ENCODE assay signal across 30 cellular contexts in genomic region chr20:57256205-57256604, GRCh38. TPM values are rescaled to one million over a fixed set of nuclear protein-coding genes. Genes with fewer than 3 reads are reported as not detected.
"Had no signal": no experiment of that assay in that cellular context is flagged by ENCODE, and none has a peak within 500 bp of the region (broad histone marks: within the 10 kb centered on the region; RNA-seq: fewer than 3 reads in every experiment).

No MANE protein-coding gene starts in this region.

- H3K36me3 ChIP-seq: gastrocnemius medialis, heart left ventricle, ovary, sigmoid colon, spleen, thoracic aorta, transverse colon, upper lobe of right lung, uterus had no signal

- H3K4me1 ChIP-seq: gastrocnemius medialis, psoas muscle, spleen, upper lobe of right lung, uterus had no signal

- H3K4me3 Mint-ChIP-seq: dendritic cell treated with granulocyte-macrophage colony-stimulating factor and Interleukin-4, amounts not matched to agents 40 ng/mL and 50 ng/mL, for 4 days; endodermal cell; memory B cell; natural killer cell; stimulated activated naive B cell treated with anti-CD40 and anti-IgM and Interleukin-4, amounts not matched to agents 10 μg/mL and 1 μg/mL and 100 μg/mL, for 72 hours; stimulated activated naive CD8-positive, alpha-beta T cell treated with anti-CD3 and anti-CD28 coated beads, Interleukin-15, Interleukin-2, amounts not matched to agents 100 ng/mL and 50 ng/mL, for 24 hours had no signal

- H2AFZ ChIP-seq: hepatocyte had no signal

- DNase-seq: effector CD8-positive, alpha-beta T cell; endodermal cell; foreskin fibroblast; gastrocnemius medialis; heart left ventricle; kidney; natural killer cell; occipital lobe; ovary; posterior cingulate gyrus; psoas muscle; right cardiac atrium; sigmoid colon; spleen; stimulated activated CD4-positive, alpha-beta T cell treated with anti-CD3 and anti-CD28 coated beads, Interleukin-2, amount 100 ng/mL, for 48 hours; stimulated activated naive B cell treated with anti-CD40 and anti-IgM and Interleukin-4, amounts not matched to agents 10 μg/mL and 1 μg/mL and 100 μg/mL, for 72 hours; transverse colon; upper lobe of right lung; uterus had no signal

- ATAC-seq: esophagus mucosa; gastrocnemius medialis; heart left ventricle; left lobe of liver; natural killer cell; psoas muscle; right cardiac atrium; stimulated activated naive B cell treated with anti-CD40 and anti-IgM and Interleukin-4, amounts not matched to agents 10 μg/mL and 1 μg/mL and 100 μg/mL, for 72 hours; upper lobe of right lung had no signal

- H3K9me3 ChIP-seq: gastrocnemius medialis, heart left ventricle, ovary, psoas muscle, sigmoid colon, spleen, thoracic aorta, transverse colon, upper lobe of right lung, uterus had no signal

- H3K4me3 ChIP-seq: gastrocnemius medialis, heart left ventricle, hepatocyte, lung, ovary, psoas muscle, sigmoid colon, spleen, thoracic aorta, transverse colon, upper lobe of right lung, uterus had no signal

- H3K27ac ChIP-seq: epithelial cell of prostate, gastrocnemius medialis, heart left ventricle, hepatocyte, ovary, psoas muscle, sigmoid colon, spleen, thoracic aorta, transverse colon, upper lobe of right lung, uterus had no signal

- H3K4me1 Mint-ChIP-seq: memory B cell had no signal

- H3K4me2 ChIP-seq: hepatocyte had no signal

- H3K27ac Mint-ChIP-seq: dendritic cell treated with granulocyte-macrophage colony-stimulating factor and Interleukin-4, amounts not matched to agents 40 ng/mL and 50 ng/mL, for 4 days; endodermal cell; memory B cell; natural killer cell; stimulated activated naive B cell treated with anti-CD40 and anti-IgM and Interleukin-4, amounts not matched to agents 10 μg/mL and 1 μg/mL and 100 μg/mL, for 72 hours; stimulated activated naive CD8-positive, alpha-beta T cell treated with anti-CD3 and anti-CD28 coated beads, Interleukin-15, Interleukin-2, amounts not matched to agents 100 ng/mL and 50 ng/mL, for 24 hours had no signal

- H3K36me3 Mint-ChIP-seq: memory B cell; natural killer cell; stimulated activated naive B cell treated with anti-CD40 and anti-IgM and Interleukin-4, amounts not matched to agents 10 μg/mL and 1 μg/mL and 100 μg/mL, for 72 hours had no signal

- H3K27me3 ChIP-seq: hepatocyte, ovary had no signal

- H3K9me3 Mint-ChIP-seq: dendritic cell treated with granulocyte-macrophage colony-stimulating factor and Interleukin-4, amounts not matched to agents 40 ng/mL and 50 ng/mL, for 4 days; endodermal cell; memory B cell; natural killer cell; stimulated activated naive B cell treated with anti-CD40 and anti-IgM and Interleukin-4, amounts not matched to agents 10 μg/mL and 1 μg/mL and 100 μg/mL, for 72 hours; stimulated activated naive CD8-positive, alpha-beta T cell treated with anti-CD3 and anti-CD28 coated beads, Interleukin-15, Interleukin-2, amounts not matched to agents 100 ng/mL and 50 ng/mL, for 24 hours had no signal

RNA-seq across cellular contexts. Expression of gene BMP7, which starts 10.2 kb away (rescaled TPM):
- total RNA-seq: liver, mononuclear cell, natural killer cell, psoas muscle had no signal
- polyA plus RNA-seq: liver had no signal
